Comparison of ENCODE assay signal across 8 cellular contexts in the genomic region with DNA sequence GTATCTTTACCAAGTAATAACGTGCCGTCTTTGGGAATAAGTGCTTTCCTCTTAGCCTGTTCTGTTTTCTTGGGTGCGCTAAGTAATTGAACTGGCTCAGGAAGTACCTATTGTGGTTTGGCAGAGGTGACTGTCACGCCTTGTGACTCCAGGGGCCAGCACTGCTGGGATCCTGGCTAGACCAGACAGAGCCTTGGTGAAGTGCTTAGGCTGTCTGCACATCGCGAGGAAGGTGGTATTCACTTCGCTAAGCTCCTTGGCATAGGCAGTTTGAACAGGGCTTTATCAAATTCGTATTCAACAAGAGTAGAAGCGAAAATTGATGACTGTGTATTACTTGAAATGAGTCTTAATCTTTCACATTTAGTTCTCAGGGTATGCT. TPM values are rescaled to one million over a fixed set of nuclear protein-coding genes. Genes with fewer than 3 reads are reported as not detected.
A peak's percentile ranks its signal among the peaks of the same experiment; 100 is the strongest.
DNase-seq lines count a peak whose midpoint lies in the region; ATAC-seq, FAIRE-seq and TF ChIP-seq lines count a peak whose summit lies in the region.

No MANE protein-coding gene starts in this region.

- no peaks in the 10 kb centered on the region for H3F3A ChIP-seq in PC-3 (ENCODE audit: low read length, unreplicated experiment)

- no peak overlapping the region for H2AFZ ChIP-seq in PC-3 (ENCODE audit: low read length)

- H3K36me3 ChIP-seq in PC-3 (ENCODE audit: low read depth, low read length) = no peaks in the 10 kb centered on the region; the same call in 1 of the 2 replicates
- H3K36me3 ChIP-seq in thyroid gland = peaks cover 17 to 19% of the 10 kb centered on the region in 2 donors

- H3K9me2 ChIP-seq in PC-3 (replicated peaks; ENCODE audit: low read length) = no peaks in the 10 kb centered on the region

- H3K9me3 ChIP-seq in PC-3 (ENCODE audit: low read length) = no peaks in the 10 kb centered on the region
- no peaks in the 10 kb centered on the region for H3K9me3 ChIP-seq in thyroid gland

- no peak overlapping the region for H3K27ac ChIP-seq in PC-3 (ENCODE audit: low read length)
- H3K27ac ChIP-seq in epithelial cell of prostate = peak overlapping the region; percentile 97
- peak overlapping the region; percentile 88 to 89 (median 88) for H3K27ac ChIP-seq in thyroid gland

- TF ChIP-seq CTCF in PC-3 (conservative IDR thresholded peaks at IDR 0.05; ENCODE audit: low read depth, low read length) = no peak
- TF ChIP-seq CTCF in thyroid gland (IDR thresholded peaks at IDR 0.05) = no peak

- H3K4me1 ChIP-seq in PC-3 (ENCODE audit: insufficient read depth, low read length) (peaks cover 36% of the 10 kb centered on the region), thyroid gland (peaks cover 11 to 25% of the 10 kb centered on the region in 2 donors)

- no peaks in the 10 kb centered on the region for H4K20me1 ChIP-seq in PC-3 (ENCODE audit: low read length)

- H3K9ac ChIP-seq in PC-3 (ENCODE audit: low read length) = no peak overlapping the region

- peak in 1 of 2 donors; percentile 66 for TF ChIP-seq POLR2A in thyroid gland (IDR thresholded peaks at IDR 0.05)

- WGBS in thyroid gland, 2 donors = 23 to 41% methylated on average over 9 of the region's 9 CpGs

- DNase-seq in Daoy (ENCODE audit: low read depth) (peak; percentile 44), PC-3 (peak; percentile 38), epithelial cell of prostate (ENCODE audit: low read depth, low spot score) (no peak), thyroid gland (peak; percentile 85 to 86), HTR-8/SVneo (ENCODE audit: insufficient read length, low spot score) (no peak), globus pallidus (ENCODE audit: low spot score) (no peak), amniotic stem cell (lab: John Stamatoyannopoulos, UW) (no peak)

- 0 out of 2 replicates have a peak, but pooled peaks cover 4% of the 10 kb centered on the region for H3K79me2 ChIP-seq in PC-3 (ENCODE audit: low read length)

- CTCF ChIA-PET in PC-3 (lab: Charles Lee) = no interaction called here

- POLR2A ChIA-PET in PC-3 (lab: Charles Lee; ENCODE audit: unreplicated experiment) = no interaction called here

- H3K4me3 ChIP-seq in PC-3 (ENCODE audit: low read length) (peak overlapping the region; percentile 47; the same call in 1 of the 2 replicates), thyroid gland (replicated peaks in 1 of 3) (peak overlapping the region; percentile 0 to 9 (median 6))

- FAIRE-seq in HTR-8/SVneo (lab: Jason Lieb, UNC) = no peak

- BruUV-seq in PC-3 (replicated peaks; lab: Mats Ljungman, UMichigan) = no TSS peak

- intact Hi-C loops in PC-3 (cut with micrococcal nuclease) = no loop called here
- intact Hi-C loops in thyroid gland (cut with DNase I) = no loop called here

- ATAC-seq in GM21737 (IDR thresholded peaks at IDR 0.05; ENCODE audit: unreplicated experiment) (peak; percentile 46), PC-3 (peak; percentile 58)

- H3K27me3 ChIP-seq in PC-3 (ENCODE audit: low read length) = no peaks in the 10 kb centered on the region
- H3K27me3 ChIP-seq in thyroid gland = no peaks in the 10 kb centered on the region

- peak overlapping the region; percentile 71 for H3K4me2 ChIP-seq in PC-3 (ENCODE audit: low read length)

RNA-seq across cellular contexts. Expression of a gene that starts 17.6 kb away (rescaled TPM):
- 0.86 and 2.9 TPM in 2 replicates for total RNA-seq in Daoy (2014; rRNA removed; shearing (Covaris generic))
- total RNA-seq in PC-3 (2014; rRNA removed) (2.0 and 2.5 TPM in 2 replicates), thyroid gland (1 to 10 TPM; 5.6 to 7.6 (median 7.0) TPM)

Comparison
In these comparisons a context has a peak if more than half of its experiments do, and no peak if none do; other contexts are left out.
1. DNase-seq: peak in Daoy (single experiment), PC-3 (single experiment) and thyroid gland (2 of 2); none in epithelial cell of prostate (single experiment), HTR-8/SVneo (single experiment), globus pallidus (single experiment) and amniotic stem cell (single experiment).